In genomic region chr5:42426036-42426435, GRCh38 we compare ENCODE assay signal across 14 cellular contexts. TPM values are rescaled to one million over a fixed set of nuclear protein-coding genes. Genes with fewer than 3 reads are reported as not detected.
DNase-seq lines count a peak whose midpoint lies in the region; ATAC-seq and TF ChIP-seq lines count a peak whose summit lies in the region.
"Had no signal": no experiment of that assay in that cellular context is flagged by ENCODE, and none has a peak within 500 bp of the region (broad histone marks: within the 10 kb centered on the region; RNA-seq: fewer than 3 reads in every experiment).

No MANE protein-coding gene starts in this region.

- no peak overlapping the region for H2AFZ ChIP-seq in hepatocyte
- H2AFZ ChIP-seq: GM23248 had no signal

- no peaks in the 10 kb centered on the region for H3K9me3 ChIP-seq in hepatocyte (ENCODE audit: low read depth)
- no peaks in the 10 kb centered on the region for H3K9me3 ChIP-seq in spleen

- H3K4me3 Mint-ChIP-seq in activated CD4-positive, alpha-beta T cell treated with anti-CD3 and anti-CD28 coated beads, Interleukin-2, amount 10 ng/mL, durations not matched to agents 24 days and 14 days: no peak overlapping the region
- no peak overlapping the region for H3K4me3 Mint-ChIP-seq in activated CD4-positive, alpha-beta T cell treated with anti-CD3 and anti-CD28 coated beads, Interleukin-2, amount 10 ng/mL, durations not matched to agents 7 days and 5 days
- no peak overlapping the region for H3K4me3 Mint-ChIP-seq in activated CD4-positive, alpha-beta memory T cell treated with anti-CD3 and anti-CD28 coated beads, Interleukin-2, amount 10 ng/mL, durations not matched to agents 7 days and 5 days

- TF ChIP-seq POLR2A in spleen (IDR thresholded peaks at IDR 0.05): no peak

- H3K27ac ChIP-seq in hepatocyte (no peak overlapping the region), rectal smooth muscle tissue (ENCODE audit: low read depth, low read length) (no peak overlapping the region), spleen (no peak overlapping the region), substantia nigra (ENCODE audit: low read depth, low read length, poor library complexity, severe bottlenecking) (no peak overlapping the region)
- H3K27ac ChIP-seq: BLaER1, GM23248 had no signal

- CTCF ChIA-PET in activated CD4-positive, alpha-beta T cell treated with anti-CD3 and anti-CD28 coated beads, Interleukin-2, amount 10 ng/mL, durations not matched to agents 7 days and 5 days (lab: Charles Lee): no interaction called here
- CTCF ChIA-PET in activated CD4-positive, alpha-beta memory T cell treated with anti-CD3 and anti-CD28 coated beads, Interleukin-2, amount 10 ng/mL, durations not matched to agents 7 days and 5 days (lab: Charles Lee): no interaction called here

- 53% methylated on average over 3 of the region's 3 CpGs for WGBS in hepatocyte (ENCODE audit: low lambda C conversion rate, missing lambda C conversion rate)
- 81 to 94% (median 88%) methylated on average over 3 of the region's 3 CpGs for WGBS in spleen, 5 donors

- no peaks in the 10 kb centered on the region for H3K9me2 ChIP-seq in hepatocyte (replicated peaks; ENCODE audit: insufficient read depth)

- POLR2A ChIA-PET in activated CD4-positive, alpha-beta T cell treated with anti-CD3 and anti-CD28 coated beads, Interleukin-2, amount 10 ng/mL, durations not matched to agents 7 days and 5 days (lab: Charles Lee): no interaction called here
- POLR2A ChIA-PET in activated CD4-positive, alpha-beta memory T cell treated with anti-CD3 and anti-CD28 coated beads, Interleukin-2, amount 10 ng/mL, durations not matched to agents 7 days and 5 days (lab: Charles Lee): no interaction called here

- peak overlapping the region; percentile 78 for H3K4me2 ChIP-seq in hepatocyte
- H3K4me2 ChIP-seq: BLaER1 had no signal

- no peaks in the 10 kb centered on the region for H3K4me1 Mint-ChIP-seq in activated CD4-positive, alpha-beta T cell treated with anti-CD3 and anti-CD28 coated beads, Interleukin-2, amount 10 ng/mL, durations not matched to agents 24 days and 14 days
- no peaks in the 10 kb centered on the region for H3K4me1 Mint-ChIP-seq in activated CD4-positive, alpha-beta T cell treated with anti-CD3 and anti-CD28 coated beads, Interleukin-2, amount 10 ng/mL, durations not matched to agents 7 days and 5 days
- H3K4me1 Mint-ChIP-seq in activated CD4-positive, alpha-beta memory T cell treated with anti-CD3 and anti-CD28 coated beads, Interleukin-2, amount 10 ng/mL, durations not matched to agents 7 days and 5 days: no peaks in the 10 kb centered on the region
- H3K4me1 Mint-ChIP-seq: IgD-negative memory B cell had no signal

- intact Hi-C loops in activated CD4-positive, alpha-beta T cell treated with anti-CD3 and anti-CD28 coated beads, Interleukin-2, amount 10 ng/mL, durations not matched to agents 24 days and 14 days (cut with micrococcal nuclease): loop anchor here (10.0 kb wide), 1 partner anchor 339 kb away; no protein-coding TSS in a partner anchor
- intact Hi-C loops in spleen (cut with DNase I; ENCODE audit: low total_unique reads): loop anchor here (10.0 kb wide), 1 partner anchor 149 kb away; no protein-coding TSS in a partner anchor

- peak; percentile 29 for DNase-seq in activated CD4-positive, alpha-beta T cell treated with anti-CD3 and anti-CD28 coated beads, Interleukin-2, amount 10 ng/mL, durations not matched to agents 24 days and 14 days
- DNase-seq in activated CD4-positive, alpha-beta T cell treated with anti-CD3 and anti-CD28 coated beads, Interleukin-2, amount 10 ng/mL, durations not matched to agents 7 days and 5 days: no peak
- DNase-seq in hepatocyte (ENCODE audit: low spot score): no peak
- no peak for DNase-seq in spleen
- DNase-seq in activated CD4-positive, alpha-beta memory T cell treated with anti-CD3 and anti-CD28 coated beads, Interleukin-2, amount 10 ng/mL, durations not matched to agents 7 days and 5 days: no peak
- DNase-seq in substantia nigra (lab: John Stamatoyannopoulos, UW): no peak
- DNase-seq: 8988T, AML-193, GM23248 had no signal

- peaks cover 20% of the 10 kb centered on the region for H3K27me3 Mint-ChIP-seq in activated CD4-positive, alpha-beta T cell treated with anti-CD3 and anti-CD28 coated beads, Interleukin-2, amount 10 ng/mL, durations not matched to agents 24 days and 14 days
- H3K27me3 Mint-ChIP-seq in activated CD4-positive, alpha-beta T cell treated with anti-CD3 and anti-CD28 coated beads, Interleukin-2, amount 10 ng/mL, durations not matched to agents 7 days and 5 days: peaks cover 13% of the 10 kb centered on the region
- H3K27me3 Mint-ChIP-seq in activated CD4-positive, alpha-beta memory T cell treated with anti-CD3 and anti-CD28 coated beads, Interleukin-2, amount 10 ng/mL, durations not matched to agents 7 days and 5 days: peaks cover 15% of the 10 kb centered on the region

- H3K36me3 Mint-ChIP-seq in activated CD4-positive, alpha-beta T cell treated with anti-CD3 and anti-CD28 coated beads, Interleukin-2, amount 10 ng/mL, durations not matched to agents 24 days and 14 days (ENCODE audit: low read depth): no peaks in the 10 kb centered on the region
- no peaks in the 10 kb centered on the region for H3K36me3 Mint-ChIP-seq in activated CD4-positive, alpha-beta T cell treated with anti-CD3 and anti-CD28 coated beads, Interleukin-2, amount 10 ng/mL, durations not matched to agents 7 days and 5 days (ENCODE audit: low read depth)
- no peaks in the 10 kb centered on the region for H3K36me3 Mint-ChIP-seq in activated CD4-positive, alpha-beta memory T cell treated with anti-CD3 and anti-CD28 coated beads, Interleukin-2, amount 10 ng/mL, durations not matched to agents 7 days and 5 days (ENCODE audit: low read depth)

- no peak for ATAC-seq in HG03196 (IDR thresholded peaks at IDR 0.05; ENCODE audit: unreplicated experiment)

- H3K4me1 ChIP-seq in hepatocyte (ENCODE audit: insufficient read depth): peaks cover 21% of the 10 kb centered on the region
- H3K4me1 ChIP-seq in rectal smooth muscle tissue (ENCODE audit: control insufficient read depth, insufficient read depth, low read length): peaks cover 13% of the 10 kb centered on the region
- H3K4me1 ChIP-seq in spleen: peaks cover 0 to 33% (median 18%) of the 10 kb centered on the region in 6 donors
- H3K4me1 ChIP-seq: BLaER1 had no signal

- TF ChIP-seq CTCF in hepatocyte (IDR thresholded peaks at IDR 0.05; ENCODE audit: poor library complexity) (no peak), spleen (IDR thresholded peaks at IDR 0.05 in 8 of 11, conservative IDR thresholded peaks at IDR 0.05 in 3 of 11) (no peak)

- peaks cover 2% of the 10 kb centered on the region for H4K20me1 ChIP-seq in hepatocyte (ENCODE audit: insufficient read depth, poor library complexity, severe bottlenecking)
- H4K20me1 ChIP-seq: BLaER1 had no signal

- H3K27me3 ChIP-seq in hepatocyte (no peaks in the 10 kb centered on the region), rectal smooth muscle tissue (ENCODE audit: control insufficient read depth, insufficient read depth, low read length) (no peaks in the 10 kb centered on the region), spleen (replicated peaks in 1 of 7) (peaks cover 0 to 39% (median 11%) of the 10 kb centered on the region in 7 donors)

- H3K27ac Mint-ChIP-seq in activated CD4-positive, alpha-beta T cell treated with anti-CD3 and anti-CD28 coated beads, Interleukin-2, amount 10 ng/mL, durations not matched to agents 24 days and 14 days: no peak overlapping the region
- H3K27ac Mint-ChIP-seq in activated CD4-positive, alpha-beta T cell treated with anti-CD3 and anti-CD28 coated beads, Interleukin-2, amount 10 ng/mL, durations not matched to agents 7 days and 5 days: no peak overlapping the region
- H3K27ac Mint-ChIP-seq in activated CD4-positive, alpha-beta memory T cell treated with anti-CD3 and anti-CD28 coated beads, Interleukin-2, amount 10 ng/mL, durations not matched to agents 7 days and 5 days: no peak overlapping the region
- H3K27ac Mint-ChIP-seq: IgD-negative memory B cell had no signal

- H3K36me3 ChIP-seq in hepatocyte (replicated peaks; ENCODE audit: insufficient read depth, low read depth) (no peaks in the 10 kb centered on the region), rectal smooth muscle tissue (ENCODE audit: control insufficient read depth, insufficient read depth, low read length) (no peaks in the 10 kb centered on the region), spleen (no peaks in the 10 kb centered on the region)
- H3K36me3 ChIP-seq: BLaER1 had no signal

- H3K4me3 ChIP-seq in hepatocyte (no peak overlapping the region), rectal smooth muscle tissue (ENCODE audit: low read length) (peak overlapping the region; percentile 5), spleen (no peak overlapping the region)
- H3K4me3 ChIP-seq: BLaER1, GM23248 had no signal

- H3K9ac ChIP-seq in rectal smooth muscle tissue (ENCODE audit: low read length): no peak overlapping the region
- H3K9ac ChIP-seq: BLaER1, GM23248 had no signal

- H3K9me3 Mint-ChIP-seq in activated CD4-positive, alpha-beta T cell treated with anti-CD3 and anti-CD28 coated beads, Interleukin-2, amount 10 ng/mL, durations not matched to agents 24 days and 14 days: no peaks in the 10 kb centered on the region
- H3K9me3 Mint-ChIP-seq in activated CD4-positive, alpha-beta T cell treated with anti-CD3 and anti-CD28 coated beads, Interleukin-2, amount 10 ng/mL, durations not matched to agents 7 days and 5 days: no peaks in the 10 kb centered on the region
- H3K9me3 Mint-ChIP-seq in activated CD4-positive, alpha-beta memory T cell treated with anti-CD3 and anti-CD28 coated beads, Interleukin-2, amount 10 ng/mL, durations not matched to agents 7 days and 5 days: no peaks in the 10 kb centered on the region
- H3K9me3 Mint-ChIP-seq: IgD-negative memory B cell had no signal

- H3K79me2 ChIP-seq in hepatocyte: peaks cover 67% of the 10 kb centered on the region

RNA-seq across cellular contexts. Expression of gene GHR, which starts 2.8 kb away (rescaled TPM):
- not detected in 2 replicates for total RNA-seq in activated CD4-positive, alpha-beta T cell treated with anti-CD3 and anti-CD28 coated beads, Interleukin-2, amount 10 ng/mL, durations not matched to agents 24 days and 14 days
- not detected for total RNA-seq in activated CD4-positive, alpha-beta T cell treated with anti-CD3 and anti-CD28 coated beads, Interleukin-2, amount 10 ng/mL, durations not matched to agents 7 days and 5 days
- 22.5 and 24.3 TPM in 2 replicates for total RNA-seq in hepatocyte
- 12.6 and 14.4 TPM in 2 replicates for polyA plus RNA-seq in hepatocyte
- total RNA-seq in spleen: 10 to 100 TPM in 1 of 7 donors, 1 to 10 TPM in 6; 3.1 to 11.5 (median 6.8) TPM
- 1 to 10 TPM in 1 of 3 donors, under 1 TPM in 2; 0.42 to 1.2 (median 0.54) TPM for polyA plus RNA-seq in spleen
- not detected for total RNA-seq in activated CD4-positive, alpha-beta memory T cell treated with anti-CD3 and anti-CD28 coated beads, Interleukin-2, amount 10 ng/mL, durations not matched to agents 7 days and 5 days
- total RNA-seq: Daoy had no signal
- polyA plus RNA-seq: IgD-negative memory B cell had no signal
